Comparison of ENCODE assay signal across 23 cellular contexts in genomic region chr16:64345142-64345541, GRCh38.
DNase-seq lines count a peak whose midpoint lies in the region; ATAC-seq lines count a peak whose summit lies in the region.
"Had no signal": no experiment of that assay in that cellular context is flagged by ENCODE, and none has a peak within 500 bp of the region (broad histone marks: within the 10 kb centered on the region; RNA-seq: fewer than 3 reads in every experiment).

No MANE protein-coding gene starts in this region.

- H3K4me1 ChIP-seq in Karpas-422 (ENCODE audit: low read length) = peaks cover 21% of the 10 kb centered on the region
- H3K4me1 ChIP-seq: A549, BE2C, HAP-1 had no signal

- no peaks in the 10 kb centered on the region for H3K9me3 ChIP-seq in Karpas-422 (ENCODE audit: low read length)
- H3K9me3 ChIP-seq: A549, BE2C, HAP-1 had no signal

- no peaks in the 10 kb centered on the region for H3K36me3 ChIP-seq in Karpas-422 (ENCODE audit: insufficient read depth, low read length)
- H3K36me3 ChIP-seq: BE2C; BLaER1 treated with 17β-estradiol and CSF1 and Interleukin-3, amounts not matched to agents 10 nM and 100 nM; HAP-1 had no signal

- POLR2A ChIA-PET in activated CD4-positive, alpha-beta T cell treated with anti-CD3 and anti-CD28 coated beads, Interleukin-2, amount 10 ng/mL, durations not matched to agents 7 days and 5 days (lab: Charles Lee) = no interaction called here

- H3K9ac ChIP-seq in Karpas-422 (ENCODE audit: low read length) = no peak overlapping the region
- H3K9ac ChIP-seq: BLaER1 treated with 17β-estradiol and CSF1 and Interleukin-3, amounts not matched to agents 10 nM and 100 nM had no signal

- ATAC-seq in stimulated activated effector memory CD8-positive, alpha-beta T cell treated with anti-CD3 and anti-CD28 coated beads, Interleukin-12 subunit alpha, Interleukin-12 subunit beta, amount 100 ng/mL, for 72 hours = peak; percentile 8
- ATAC-seq in HG03565 (IDR thresholded peaks at IDR 0.05; ENCODE audit: unreplicated experiment) = no peak
- ATAC-seq: A549, GM12878, GM23338 had no signal

- H3K79me2 ChIP-seq in Karpas-422 (ENCODE audit: low read length) = no peaks in the 10 kb centered on the region

- peaks cover 6% of the 10 kb centered on the region for H3K9me3 Mint-ChIP-seq in stimulated activated effector memory CD8-positive, alpha-beta T cell treated with anti-CD3 and anti-CD28 coated beads, Interleukin-12 subunit alpha, Interleukin-12 subunit beta, amount 100 ng/mL, for 72 hours
- H3K9me3 Mint-ChIP-seq in activated CD4-positive, alpha-beta T cell treated with anti-CD3 and anti-CD28 coated beads, Interleukin-2, amount 10 ng/mL, durations not matched to agents 7 days and 5 days = peaks cover 7% of the 10 kb centered on the region

- no peaks in the 10 kb centered on the region for H4K20me1 ChIP-seq in Karpas-422 (ENCODE audit: insufficient read depth, low read depth, low read length)
- H4K20me1 ChIP-seq: BLaER1 treated with 17β-estradiol and CSF1 and Interleukin-3, amounts not matched to agents 10 nM and 100 nM had no signal

- no peaks in the 10 kb centered on the region for H3K36me3 Mint-ChIP-seq in stimulated activated effector memory CD8-positive, alpha-beta T cell treated with anti-CD3 and anti-CD28 coated beads, Interleukin-12 subunit alpha, Interleukin-12 subunit beta, amount 100 ng/mL, for 72 hours
- no peaks in the 10 kb centered on the region for H3K36me3 Mint-ChIP-seq in activated CD4-positive, alpha-beta T cell treated with anti-CD3 and anti-CD28 coated beads, Interleukin-2, amount 10 ng/mL, durations not matched to agents 7 days and 5 days (ENCODE audit: low read depth)
- H3K36me3 Mint-ChIP-seq: CD14-positive monocyte; CD8-positive, alpha-beta memory T cell had no signal

- no peak overlapping the region for H3K4me3 ChIP-seq in Karpas-422 (ENCODE audit: low read length)
- H3K4me3 ChIP-seq: A549; BLaER1 treated with 17β-estradiol and CSF1 and Interleukin-3, amounts not matched to agents 10 nM and 100 nM; GM12878; GM23338; HAP-1 had no signal

- H3K4me2 ChIP-seq in Karpas-422 (ENCODE audit: low read depth, low read length, poor library complexity, severe bottlenecking) = no peak overlapping the region
- H3K4me2 ChIP-seq: A549, GM23338 had no signal

- no peak overlapping the region for H3K27ac ChIP-seq in Karpas-422 (ENCODE audit: low read length)
- H3K27ac ChIP-seq: A549; BLaER1 treated with 17β-estradiol and CSF1 and Interleukin-3, amounts not matched to agents 10 nM and 100 nM had no signal

- no peaks in the 10 kb centered on the region for H3K27me3 Mint-ChIP-seq in activated CD4-positive, alpha-beta T cell treated with anti-CD3 and anti-CD28 coated beads, Interleukin-2, amount 10 ng/mL, durations not matched to agents 7 days and 5 days
- H3K27me3 Mint-ChIP-seq: CD4-positive, alpha-beta T cell; CD8-positive, alpha-beta memory T cell had no signal

- H3K27me3 ChIP-seq in Karpas-422 (ENCODE audit: low read length) = no peaks in the 10 kb centered on the region
- H3K27me3 ChIP-seq: BE2C; BLaER1 treated with 17β-estradiol and CSF1 and Interleukin-3, amounts not matched to agents 10 nM and 100 nM had no signal

- no peaks in the 10 kb centered on the region for H3K9me2 ChIP-seq in Karpas-422 (replicated peaks; ENCODE audit: insufficient read depth, low read length)

- no peak overlapping the region for H3K4me3 Mint-ChIP-seq in stimulated activated effector memory CD8-positive, alpha-beta T cell treated with anti-CD3 and anti-CD28 coated beads, Interleukin-12 subunit alpha, Interleukin-12 subunit beta, amount 100 ng/mL, for 72 hours
- no peak overlapping the region for H3K4me3 Mint-ChIP-seq in activated CD4-positive, alpha-beta T cell treated with anti-CD3 and anti-CD28 coated beads, Interleukin-2, amount 10 ng/mL, durations not matched to agents 7 days and 5 days
- H3K4me3 Mint-ChIP-seq: CD14-positive monocyte; CD4-positive, alpha-beta T cell; CD8-positive, alpha-beta memory T cell; GM23338; HFFc6 had no signal

- no peaks in the 10 kb centered on the region for H3K4me1 Mint-ChIP-seq in stimulated activated effector memory CD8-positive, alpha-beta T cell treated with anti-CD3 and anti-CD28 coated beads, Interleukin-12 subunit alpha, Interleukin-12 subunit beta, amount 100 ng/mL, for 72 hours
- no peaks in the 10 kb centered on the region for H3K4me1 Mint-ChIP-seq in activated CD4-positive, alpha-beta T cell treated with anti-CD3 and anti-CD28 coated beads, Interleukin-2, amount 10 ng/mL, durations not matched to agents 7 days and 5 days
- H3K4me1 Mint-ChIP-seq: CD14-positive monocyte; CD8-positive, alpha-beta memory T cell; GM23338 had no signal

- peak overlapping the region; percentile 28; the same call in 1 of the 2 replicates for H2AFZ ChIP-seq in Karpas-422 (ENCODE audit: low read length)
- H2AFZ ChIP-seq: GM23338 had no signal

- CTCF ChIA-PET in activated CD4-positive, alpha-beta T cell treated with anti-CD3 and anti-CD28 coated beads, Interleukin-2, amount 10 ng/mL, durations not matched to agents 7 days and 5 days (lab: Charles Lee) = no interaction called here

- H3K27ac Mint-ChIP-seq in stimulated activated effector memory CD8-positive, alpha-beta T cell treated with anti-CD3 and anti-CD28 coated beads, Interleukin-12 subunit alpha, Interleukin-12 subunit beta, amount 100 ng/mL, for 72 hours = no peak overlapping the region
- no peak overlapping the region for H3K27ac Mint-ChIP-seq in activated CD4-positive, alpha-beta T cell treated with anti-CD3 and anti-CD28 coated beads, Interleukin-2, amount 10 ng/mL, durations not matched to agents 7 days and 5 days
- H3K27ac Mint-ChIP-seq: CD14-positive monocyte; CD4-positive, alpha-beta T cell; CD8-positive, alpha-beta memory T cell; GM23338; HFFc6 had no signal

- DNase-seq in Karpas-422 = no peak
- DNase-seq in SW480 (ENCODE audit: low spot score) = peak; percentile 31
- no peak for DNase-seq in stimulated activated effector memory CD8-positive, alpha-beta T cell treated with anti-CD3 and anti-CD28 coated beads, Interleukin-12 subunit alpha, Interleukin-12 subunit beta, amount 100 ng/mL, for 72 hours (ENCODE audit: low spot score in 2 of 2)
- DNase-seq in hepatic stellate cell (ENCODE audit: low spot score) = no peak
- DNase-seq in activated CD4-positive, alpha-beta T cell treated with anti-CD3 and anti-CD28 coated beads, Interleukin-2, amount 10 ng/mL, durations not matched to agents 7 days and 5 days = no peak
- DNase-seq: 8988T; ACHN; AML-193; BE2C; CD4-positive, alpha-beta T cell; CD8-positive, alpha-beta memory T cell; DMS 273 treated with DMSO at 0.1 percent for 48 hours; DMS79; EL; GDM1; HFFc6 had no signal
